ENCODE assay signal across 14 cellular contexts in the genomic region with DNA sequence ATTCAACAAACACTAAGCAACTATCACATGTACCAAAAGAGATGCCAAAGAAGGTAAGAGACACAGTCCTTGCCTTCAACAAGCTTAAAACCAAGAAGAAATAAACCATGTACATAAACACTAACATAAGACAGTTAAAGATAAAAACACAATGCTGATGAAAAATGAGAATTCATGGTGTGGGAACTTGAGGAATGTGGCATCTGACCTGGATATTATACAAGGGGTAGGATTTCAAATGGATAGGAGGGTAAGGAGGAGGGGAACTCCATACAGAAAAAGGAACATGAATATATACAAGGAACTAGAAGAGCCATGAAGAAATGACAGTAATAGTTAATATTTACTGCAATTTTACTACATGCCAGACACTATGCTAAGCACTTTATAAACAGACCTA. TPM values are rescaled to one million over a fixed set of nuclear protein-coding genes. Genes with fewer than 3 reads are reported as not detected.
DNase-seq lines count a peak whose midpoint lies in the region; FAIRE-seq and TF ChIP-seq lines count a peak whose summit lies in the region.
"Had no signal": no experiment of that assay in that cellular context is flagged by ENCODE, and none has a peak within 500 bp of the region (broad histone marks: within the 10 kb centered on the region; RNA-seq: fewer than 3 reads in every experiment).

No MANE protein-coding gene starts in this region.

- FAIRE-seq in HTR-8/SVneo (lab: Jason Lieb, UNC), result peak; percentile 54
- FAIRE-seq: HepG2, RCC 7860 had no signal

- H3K4me1 ChIP-seq in left ventricle myocardium inferior, result peaks cover 11% of the 10 kb centered on the region

- no peaks in the 10 kb centered on the region for H3K27me3 ChIP-seq in left ventricle myocardium inferior (ENCODE audit: low read depth)

- DNase-seq in HTR-8/SVneo (ENCODE audit: insufficient read length, low spot score) (peak; percentile 25), astrocyte of the spinal cord (ENCODE audit: low read depth, low spot score) (peak; percentile 13), hepatic stellate cell (ENCODE audit: low spot score) (peak; percentile 14), kidney glomerular epithelial cell (lab: John Stamatoyannopoulos, UW) (no peak), left ventricle myocardium inferior (no peak), SK-N-DZ (ENCODE audit: low spot score) (no peak)
- no peak for DNase-seq in effector CD8-positive, alpha-beta T cell (lab: John Stamatoyannopoulos, UW)
- DNase-seq: CD8-positive, alpha-beta T cell; NCI-H1417; NCI-H1930; NCI-H510A treated with DMSO at 0.1 percent for 48 hours; SHP77 had no signal

- in situ Hi-C loops in astrocyte of the spinal cord (cut with HindIII; ENCODE audit: low sequenced_read_pairs), result no loop called here

- intact Hi-C loops in left ventricle myocardium inferior (cut with micrococcal nuclease), result loop anchor here (10.0 kb wide), 1 partner anchor 67 kb away; no protein-coding TSS in a partner anchor

- no peak for TF ChIP-seq CTCF in astrocyte of the spinal cord (IDR thresholded peaks at IDR 0.05; ENCODE audit: low read depth, low read length)
- TF ChIP-seq CTCF in left ventricle myocardium inferior (IDR thresholded peaks at IDR 0.05; ENCODE audit: borderline replicate concordance), result no peak

- no peaks in the 10 kb centered on the region for H3K9me3 ChIP-seq in left ventricle myocardium inferior (replicated peaks)

- H3K27ac ChIP-seq in left ventricle myocardium inferior (replicated peaks), result no peak overlapping the region

- H3K4me3 ChIP-seq in astrocyte of the spinal cord (ENCODE audit: low read depth, low read length), result no peak overlapping the region
- H3K4me3 ChIP-seq in left ventricle myocardium inferior, result no peak overlapping the region

- H3K36me3 ChIP-seq in left ventricle myocardium inferior, result peaks cover 23% of the 10 kb centered on the region

RNA-seq across cellular contexts. Expression of gene HIBADH, which starts 11.0 kb away (rescaled TPM):
- 90.8 TPM for total RNA-seq in left ventricle myocardium inferior
- polyA plus RNA-seq in SK-N-DZ (2014; cell fraction: cytosol; rRNA removed), result 39.4 and 41.4 TPM in 2 replicates
- 32.9 and 36.4 TPM in 2 replicates for polyA plus RNA-seq in SK-N-DZ (2014; cell fraction: nucleus; rRNA removed)

Comparison
In these comparisons a context has a peak if more than half of its experiments do, and no peak if none do; other contexts are left out.
1. DNase-seq: peak in HTR-8/SVneo (single experiment), astrocyte of the spinal cord (single experiment) and hepatic stellate cell (single experiment); none in kidney glomerular epithelial cell (single experiment), left ventricle myocardium inferior (single experiment), effector CD8-positive, alpha-beta T cell (single experiment) and SK-N-DZ (single experiment).